8 cellular contexts compared by ENCODE assay signal in the genomic region with DNA sequence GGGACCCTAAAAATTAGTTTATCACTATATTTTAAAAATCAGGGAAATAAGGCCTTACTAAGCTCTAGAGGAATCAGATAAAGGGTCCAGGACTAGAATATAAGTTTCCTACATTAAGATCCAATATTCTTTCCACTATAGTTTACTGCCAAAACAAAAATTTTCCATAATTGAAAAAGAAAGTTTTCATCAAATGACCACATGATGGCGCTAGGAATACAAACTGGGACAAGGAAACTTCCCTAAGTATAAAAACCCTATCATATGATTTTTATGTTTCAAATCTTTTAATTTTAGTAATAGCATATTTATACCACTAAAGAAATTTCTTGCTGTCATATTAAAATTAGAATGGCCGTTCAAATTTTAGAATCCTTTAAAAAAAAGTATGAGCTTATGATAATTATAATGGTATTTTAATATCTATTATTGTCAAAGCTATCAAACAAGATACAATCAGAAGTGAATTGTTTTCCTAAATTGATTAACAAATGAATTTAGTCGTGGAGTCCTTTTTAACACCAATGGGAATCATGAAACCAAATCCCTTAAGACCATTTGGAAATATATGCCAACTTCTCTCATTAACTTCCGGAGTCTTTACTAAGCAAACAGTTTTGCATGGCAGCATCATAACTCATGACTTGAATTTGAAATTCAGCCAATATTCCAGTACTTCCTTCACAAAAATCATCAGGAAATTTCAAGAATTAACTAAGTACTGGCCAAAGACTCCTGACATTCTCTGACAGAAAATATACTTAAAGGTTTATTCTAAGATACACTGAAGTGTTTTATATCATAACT.
DNase-seq lines count a peak whose midpoint lies in the region; ATAC-seq and TF ChIP-seq lines count a peak whose summit lies in the region.

No MANE protein-coding gene starts in this region.

- DNase-seq in DMS 273 (lab: John Stamatoyannopoulos, UW; ENCODE audit: unreplicated experiment) (peak; percentile 56), WTC11 (ENCODE audit: low spot score) (no peak), lung microvascular endothelial cell (ENCODE audit: low read depth in 2 of 2) (peak; percentile 79 to 82), uterus (no peak), SHP77 (lab: John Stamatoyannopoulos, UW) (no peak)
- DNase-seq in natural killer cell treated with Interleukin-12 subunit alpha and Interleukin-12 subunit beta and Interleukin-15 and Interleukin-18, amount 100 ng/mL, for 72 hours (ENCODE audit: low spot score), result no peak
- DNase-seq in activated effector memory CD4-positive, alpha-beta T cell treated with anti-CD3 and anti-CD28 coated beads, Interleukin-2, amount 50 U/mL, for 16 hours, result no peak

- CTCF ChIA-PET in WTC11 (lab: Charles Lee), result interaction anchor here (0.5 to 3.3 kb wide), 8 partner anchors 12 to 838 kb away, joined by 3 to 27 read pairs (median 4); partner anchors contain the start of gene SCN1A

- H3K9me3 ChIP-seq in Loucy (ENCODE audit: insufficient read depth, low read depth, low read length) (no peaks in the 10 kb centered on the region), uterus (no peaks in the 10 kb centered on the region)

- POLR2A ChIA-PET in WTC11 (lab: Charles Lee), result no interaction called here

- H3K9me2 ChIP-seq in Loucy (replicated peaks; ENCODE audit: low read depth, low read length), result no peaks in the 10 kb centered on the region

- no peak overlapping the region for H3K4me3 ChIP-seq in Loucy (ENCODE audit: low read length, poor library complexity, severe bottlenecking)
- H3K4me3 ChIP-seq in uterus, result no peak overlapping the region

- no peak overlapping the region for H3K4me3 Mint-ChIP-seq in WTC11
- no peak overlapping the region for H3K4me3 Mint-ChIP-seq in natural killer cell treated with Interleukin-12 subunit alpha and Interleukin-12 subunit beta and Interleukin-15 and Interleukin-18, amount 100 ng/mL, for 72 hours

- intact Hi-C loops in uterus (cut with DNase I; ENCODE audit: low total_unique reads), result no loop called here

- H3K27me3 ChIP-seq in Loucy (ENCODE audit: insufficient read depth, low read length, poor library complexity, severe bottlenecking) (no peaks in the 10 kb centered on the region), uterus (no peaks in the 10 kb centered on the region)

- no peak overlapping the region for H3K27ac ChIP-seq in uterus

- H3K36me3 ChIP-seq in Loucy (ENCODE audit: insufficient read depth, low read length) (no peaks in the 10 kb centered on the region), uterus (no peaks in the 10 kb centered on the region)

- ATAC-seq in WTC11, result no peak
- ATAC-seq in natural killer cell treated with Interleukin-12 subunit alpha and Interleukin-12 subunit beta and Interleukin-15 and Interleukin-18, amount 100 ng/mL, for 72 hours, result no peak

- no peaks in the 10 kb centered on the region for H4K20me1 ChIP-seq in Loucy (ENCODE audit: insufficient read depth, low read length, poor library complexity, severe bottlenecking)

- no peaks in the 10 kb centered on the region for H3K27me3 Mint-ChIP-seq in WTC11 (ENCODE audit: low read depth)
- peaks cover 4 to 7% of the 10 kb centered on the region in 2 donors for H3K27me3 Mint-ChIP-seq in natural killer cell treated with Interleukin-12 subunit alpha and Interleukin-12 subunit beta and Interleukin-15 and Interleukin-18, amount 100 ng/mL, for 72 hours

- H3K4me1 ChIP-seq in Loucy (ENCODE audit: insufficient read depth, low read length, poor library complexity, severe bottlenecking), result no peaks in the 10 kb centered on the region
- no peaks in the 10 kb centered on the region for H3K4me1 ChIP-seq in uterus

- TF ChIP-seq POLR2A in uterus (IDR thresholded peaks at IDR 0.05), result no peak

- H3K9ac ChIP-seq in Loucy (ENCODE audit: low read depth, low read length, poor library complexity, severe bottlenecking), result no peak overlapping the region

- H3K4me1 Mint-ChIP-seq in WTC11, result no peaks in the 10 kb centered on the region
- no peaks in the 10 kb centered on the region for H3K4me1 Mint-ChIP-seq in natural killer cell treated with Interleukin-12 subunit alpha and Interleukin-12 subunit beta and Interleukin-15 and Interleukin-18, amount 100 ng/mL, for 72 hours (ENCODE audit: low read depth in 2 of 2)

- no peak overlapping the region for H3K4me2 ChIP-seq in Loucy (ENCODE audit: low read depth, low read length, poor library complexity, severe bottlenecking)

- TF ChIP-seq CTCF in Loucy (conservative IDR thresholded peaks at IDR 0.05; ENCODE audit: low read length), result peak; percentile 79
- peak; percentile 44; the same call in 1 of the 2 replicates for TF ChIP-seq CTCF in WTC11 (IDR thresholded peaks at IDR 0.05)
- peak in 2 of 4 experiments; percentile 9 to 14 for TF ChIP-seq CTCF in uterus (IDR thresholded peaks at IDR 0.05)

- H3F3A ChIP-seq in Loucy (ENCODE audit: low read depth), result no peaks in the 10 kb centered on the region

- H3K79me2 ChIP-seq in Loucy (ENCODE audit: insufficient read depth, low read length), result no peaks in the 10 kb centered on the region

- no peaks in the 10 kb centered on the region for H3K9me3 Mint-ChIP-seq in WTC11
- H3K9me3 Mint-ChIP-seq in natural killer cell treated with Interleukin-12 subunit alpha and Interleukin-12 subunit beta and Interleukin-15 and Interleukin-18, amount 100 ng/mL, for 72 hours, result no peaks in the 10 kb centered on the region

- no peaks in the 10 kb centered on the region for H3K36me3 Mint-ChIP-seq in WTC11
- no peaks in the 10 kb centered on the region for H3K36me3 Mint-ChIP-seq in natural killer cell treated with Interleukin-12 subunit alpha and Interleukin-12 subunit beta and Interleukin-15 and Interleukin-18, amount 100 ng/mL, for 72 hours

- no peak overlapping the region for H3K27ac Mint-ChIP-seq in WTC11
- no peak overlapping the region for H3K27ac Mint-ChIP-seq in natural killer cell treated with Interleukin-12 subunit alpha and Interleukin-12 subunit beta and Interleukin-15 and Interleukin-18, amount 100 ng/mL, for 72 hours

- H2AFZ ChIP-seq in Loucy (ENCODE audit: low read length), result peak overlapping the region; percentile 46; the same call in 1 of the 2 replicates

TF ChIP-seq in WTC11, 78 proteins besides CTCF, POLR2A, EP300 and RAD21 (continues in another document):
- TF ChIP-seq PREB (CRISPR knock-in tag; IDR thresholded peaks at IDR 0.05; ENCODE audit: borderline replicate concordance), result no peak
- no peak for TF ChIP-seq NR3C1 (CRISPR knock-in tag; conservative IDR thresholded peaks at IDR 0.05; ENCODE audit: low read depth)
- no peak for TF ChIP-seq FOXK1 (CRISPR knock-in tag; IDR thresholded peaks at IDR 0.05)
- TF ChIP-seq ZNF532 (CRISPR knock-in tag; IDR thresholded peaks at IDR 0.05; ENCODE audit: borderline replicate concordance), result no peak
- no peak for TF ChIP-seq FOXP4 (CRISPR knock-in tag; IDR thresholded peaks at IDR 0.05)

Comparison
In these comparisons a context has a peak if more than half of its experiments do, and no peak if none do; other contexts are left out.
1. DNase-seq: peak in DMS 273 (single experiment) and lung microvascular endothelial cell (2 of 2); none in WTC11 (single experiment), natural killer cell treated with Interleukin-12 subunit alpha and Interleukin-12 subunit beta and Interleukin-15 and Interleukin-18, amount 100 ng/mL, for 72 hours (single experiment), uterus (0 of 2), activated effector memory CD4-positive, alpha-beta T cell treated with anti-CD3 and anti-CD28 coated beads, Interleukin-2, amount 50 U/mL, for 16 hours (single experiment) and SHP77 (0 of 2).